19 cellular contexts compared by ENCODE assay signal in the genomic region with DNA sequence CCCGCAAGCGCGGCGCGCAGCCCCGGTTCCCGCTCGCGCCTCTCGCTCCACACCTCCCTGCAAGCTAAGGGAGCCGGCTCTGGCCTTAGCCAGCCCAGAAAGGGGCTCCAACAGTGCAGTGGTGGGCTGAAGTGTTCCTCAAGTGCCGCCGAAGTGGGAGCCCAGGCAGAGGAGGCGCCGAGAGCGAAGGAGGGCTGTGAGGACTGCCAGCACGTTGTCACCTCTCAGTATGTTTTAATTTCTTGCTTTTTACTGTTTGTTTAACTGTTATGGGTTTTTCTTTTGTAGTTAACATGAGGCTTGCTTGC.
"Had no signal": no experiment of that assay in that cellular context is flagged by ENCODE, and none has a peak within 500 bp of the region (broad histone marks: within the 10 kb centered on the region; RNA-seq: fewer than 3 reads in every experiment).

No MANE protein-coding gene starts in this region.

- H3K4me2 ChIP-seq: SK-N-SH had no signal

- H3K27ac ChIP-seq: RWPE1 had no signal

- DNase-seq: Karpas-422, KG1, MM.1S, NCI-H1092 treated with DMSO at 0.1 percent for 48 hours, NCI-H1436, NCI-H187 treated with DMSO at 0.1 percent for 48 hours, NCI-H2029 treated with DMSO at 0.1 percent for 48 hours, NCI-H2171 treated with DMSO at 0.1 percent for 48 hours, NCI-H226, NCI-H446, NCI-H510A, NCI-H524 treated with DMSO at 0.1 percent for 48 hours, NCI-H69, NCI-H774, SHP77, SK-N-SH, T-helper 1 cell had no signal

- ATAC-seq: Panc1 had no signal

- H3K9me3 ChIP-seq: SK-N-SH had no signal
